2 cellular contexts compared by ENCODE assay signal in the genomic region with DNA sequence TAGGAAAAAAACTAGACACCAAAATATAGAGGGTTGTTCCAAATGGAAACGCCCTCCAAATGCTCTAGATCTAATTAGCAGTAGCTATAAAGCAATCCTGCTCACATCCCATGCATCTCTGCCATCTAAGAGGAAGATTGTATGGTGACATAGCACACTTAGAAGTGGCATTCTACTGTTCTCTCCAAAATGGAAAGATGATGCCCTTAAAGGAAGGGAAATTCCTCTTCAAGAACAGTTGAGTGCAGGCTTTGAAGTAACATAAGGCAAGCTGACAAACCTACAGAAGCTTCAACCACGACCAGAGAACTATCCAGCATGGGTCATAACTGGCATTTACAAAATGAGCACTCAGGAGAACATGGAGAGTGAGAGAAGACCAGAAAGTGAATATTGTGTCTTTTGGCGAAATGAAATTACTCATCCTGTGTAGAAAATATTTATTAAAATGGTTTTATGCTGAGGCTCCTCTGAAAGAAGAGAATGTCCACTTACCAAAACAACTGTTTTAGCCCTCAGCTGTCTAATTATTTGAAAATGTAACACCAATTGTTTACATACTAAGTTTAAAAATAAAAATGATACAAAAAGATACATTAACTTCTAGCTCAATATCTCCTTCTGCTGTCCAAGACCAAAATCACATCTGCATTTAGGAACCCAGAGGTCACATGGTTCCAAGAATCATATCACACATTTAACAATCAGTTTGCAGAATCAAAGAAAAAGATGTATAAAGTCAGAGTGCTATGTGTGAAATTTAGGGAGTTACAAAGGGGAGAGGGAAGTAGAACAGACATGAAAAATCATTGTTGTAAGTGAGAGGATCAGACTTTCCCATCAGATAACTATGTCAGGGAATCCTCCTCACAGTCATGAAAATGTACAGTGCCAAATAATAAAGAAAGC.
TF ChIP-seq lines count a peak whose summit lies in the region.

No MANE protein-coding gene starts in this region.

TF ChIP-seq in SK-N-SH, 30 proteins besides CTCF, POLR2A, EP300 and RAD21 (continued from another document):
- TF ChIP-seq, protein P1, sequence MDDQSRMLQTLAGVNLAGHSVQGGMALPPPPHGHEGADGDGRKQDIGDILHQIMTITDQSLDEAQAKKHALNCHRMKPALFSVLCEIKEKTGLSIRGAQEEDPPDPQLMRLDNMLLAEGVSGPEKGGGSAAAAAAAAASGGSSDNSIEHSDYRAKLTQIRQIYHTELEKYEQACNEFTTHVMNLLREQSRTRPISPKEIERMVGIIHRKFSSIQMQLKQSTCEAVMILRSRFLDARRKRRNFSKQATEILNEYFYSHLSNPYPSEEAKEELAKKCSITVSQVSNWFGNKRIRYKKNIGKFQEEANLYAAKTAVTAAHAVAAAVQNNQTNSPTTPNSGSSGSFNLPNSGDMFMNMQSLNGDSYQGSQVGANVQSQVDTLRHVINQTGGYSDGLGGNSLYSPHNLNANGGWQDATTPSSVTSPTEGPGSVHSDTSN (IDR thresholded peaks at IDR 0.05): no peak
- TF ChIP-seq ELF1 (IDR thresholded peaks at IDR 0.05) (no peak), SMC3 (IDR thresholded peaks at IDR 0.05; ENCODE audit: low read depth, low read length) (peak; percentile 29; the same call in 1 of the 2 replicates), GABPA (IDR thresholded peaks at IDR 0.05; ENCODE audit: low read depth) (no peak), MEF2A (IDR thresholded peaks at IDR 0.05; ENCODE audit: borderline replicate concordance, low read depth) (no peak)

TF ChIP-seq in WTC11, 78 proteins besides CTCF, POLR2A, EP300 and RAD21 (continued from another document):
- TF ChIP-seq, protein P2, sequence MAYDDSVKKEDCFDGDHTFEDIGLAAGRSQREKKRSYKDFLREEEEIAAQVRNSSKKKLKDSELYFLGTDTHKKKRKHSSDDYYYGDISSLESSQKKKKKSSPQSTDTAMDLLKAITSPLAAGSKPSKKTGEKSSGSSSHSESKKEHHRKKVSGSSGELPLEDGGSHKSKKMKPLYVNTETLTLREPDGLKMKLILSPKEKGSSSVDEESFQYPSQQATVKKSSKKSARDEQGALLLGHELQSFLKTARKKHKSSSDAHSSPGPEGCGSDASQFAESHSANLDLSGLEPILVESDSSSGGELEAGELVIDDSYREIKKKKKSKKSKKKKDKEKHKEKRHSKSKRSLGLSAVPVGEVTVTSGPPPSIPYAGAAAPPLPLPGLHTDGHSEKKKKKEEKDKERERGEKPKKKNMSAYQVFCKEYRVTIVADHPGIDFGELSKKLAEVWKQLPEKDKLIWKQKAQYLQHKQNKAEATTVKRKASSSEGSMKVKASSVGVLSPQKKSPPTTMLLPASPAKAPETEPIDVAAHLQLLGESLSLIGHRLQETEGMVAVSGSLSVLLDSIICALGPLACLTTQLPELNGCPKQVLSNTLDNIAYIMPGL (CRISPR knock-in tag; IDR thresholded peaks at IDR 0.05): no peak
- TF ChIP-seq, protein P3, sequence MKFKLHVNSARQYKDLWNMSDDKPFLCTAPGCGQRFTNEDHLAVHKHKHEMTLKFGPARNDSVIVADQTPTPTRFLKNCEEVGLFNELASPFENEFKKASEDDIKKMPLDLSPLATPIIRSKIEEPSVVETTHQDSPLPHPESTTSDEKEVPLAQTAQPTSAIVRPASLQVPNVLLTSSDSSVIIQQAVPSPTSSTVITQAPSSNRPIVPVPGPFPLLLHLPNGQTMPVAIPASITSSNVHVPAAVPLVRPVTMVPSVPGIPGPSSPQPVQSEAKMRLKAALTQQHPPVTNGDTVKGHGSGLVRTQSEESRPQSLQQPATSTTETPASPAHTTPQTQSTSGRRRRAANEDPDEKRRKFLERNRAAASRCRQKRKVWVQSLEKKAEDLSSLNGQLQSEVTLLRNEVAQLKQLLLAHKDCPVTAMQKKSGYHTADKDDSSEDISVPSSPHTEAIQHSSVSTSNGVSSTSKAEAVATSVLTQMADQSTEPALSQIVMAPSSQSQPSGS (CRISPR knock-in tag; IDR thresholded peaks at IDR 0.05; ENCODE audit: borderline replicate concordance, low read depth): no peak
- TF ChIP-seq, protein P4, sequence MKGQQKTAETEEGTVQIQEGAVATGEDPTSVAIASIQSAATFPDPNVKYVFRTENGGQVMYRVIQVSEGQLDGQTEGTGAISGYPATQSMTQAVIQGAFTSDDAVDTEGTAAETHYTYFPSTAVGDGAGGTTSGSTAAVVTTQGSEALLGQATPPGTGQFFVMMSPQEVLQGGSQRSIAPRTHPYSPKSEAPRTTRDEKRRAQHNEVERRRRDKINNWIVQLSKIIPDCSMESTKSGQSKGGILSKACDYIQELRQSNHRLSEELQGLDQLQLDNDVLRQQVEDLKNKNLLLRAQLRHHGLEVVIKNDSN (CRISPR knock-in tag; IDR thresholded peaks at IDR 0.05): no peak
